8 cellular contexts compared by ENCODE assay signal in genomic region chr19:24003537-24003936, GRCh38.
"Had no signal": no experiment of that assay in that cellular context is flagged by ENCODE, and none has a peak within 500 bp of the region (broad histone marks: within the 10 kb centered on the region; RNA-seq: fewer than 3 reads in every experiment).

No MANE protein-coding gene starts in this region.

- H2AFZ ChIP-seq: GM23248 had no signal

- ATAC-seq: K562 had no signal

- FAIRE-seq: HTR-8/SVneo, K562 had no signal

- H3K27ac ChIP-seq: GM23248 had no signal

- H3K4me3 ChIP-seq: GM23248, K562 had no signal

- DNase-seq: GM23248, GOT3, H9, HCEC 1CT, IMR-90, KG1 had no signal
